ENCODE assay signal across 11 cellular contexts in the genomic region with DNA sequence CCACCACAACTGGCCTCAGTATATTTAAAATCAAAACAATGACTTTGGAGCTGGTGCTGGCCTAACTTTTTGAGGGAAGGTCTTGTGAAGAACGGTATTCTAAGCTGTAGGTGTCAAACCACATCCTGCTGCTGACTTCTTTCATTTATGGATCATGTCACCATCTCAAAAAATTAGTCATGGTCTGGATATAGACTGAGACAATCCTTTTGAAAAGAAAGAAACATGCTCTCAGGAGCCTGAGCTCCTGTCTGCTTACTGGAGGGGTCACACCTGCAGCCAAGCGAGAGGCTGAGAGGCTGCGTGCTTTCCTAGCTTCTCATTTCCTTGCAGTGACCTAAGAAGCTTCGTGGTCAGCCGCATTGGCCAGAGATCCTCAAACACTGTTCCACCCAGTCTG. TPM values are rescaled to one million over a fixed set of nuclear protein-coding genes. Genes with fewer than 3 reads are reported as not detected.
A peak's percentile ranks its signal among the peaks of the same experiment; 100 is the strongest.
DNase-seq lines count a peak whose midpoint lies in the region; ATAC-seq, FAIRE-seq and TF ChIP-seq lines count a peak whose summit lies in the region.
"Had no signal": no experiment of that assay in that cellular context is flagged by ENCODE, and none has a peak within 500 bp of the region (broad histone marks: within the 10 kb centered on the region; RNA-seq: fewer than 3 reads in every experiment).

No MANE protein-coding gene starts in this region.

- H3K4me3 Mint-ChIP-seq in activated T-helper 1 cell treated with anti-CD3 and anti-CD28 coated beads, Interleukin-12 subunit alpha, Interleukin-12 subunit beta, Interleukin-2, Interleukin-4 antibody, amounts not matched to agents 30 ng/mL and 10 ng/mL and 1 ng/mL, durations not matched to agents 14 hours and 24 hours and 36 hours, result peak overlapping the region; percentile 76

- H3K9me3 ChIP-seq in HepG2 (ENCODE audit: low read length), result no peaks in the 10 kb centered on the region
- no peaks in the 10 kb centered on the region for H3K9me3 ChIP-seq in sigmoid colon
- H3K9me3 ChIP-seq: psoas muscle had no signal

- TF ChIP-seq POLR2A in HepG2 (IDR thresholded peaks at IDR 0.05; ENCODE audit: insufficient read depth in 1 of 2, low read depth in 2 of 2, low read length in 2 of 2) (no peak), sigmoid colon (IDR thresholded peaks at IDR 0.05) (no peak)

- no peak overlapping the region for H3K4me2 ChIP-seq in HepG2 (ENCODE audit: low read depth, low read length)
- H3K4me2 ChIP-seq: KMS-11 had no signal

- no TSS peak for BruUV-seq in HepG2 (replicated peaks; lab: Mats Ljungman, UMichigan)

- H3K4me3 ChIP-seq in HepG2 (replicated peaks in 1 of 3; ENCODE audit: insufficient read depth in 1 of 3, low read depth in 2 of 3, low read length in 3 of 3), result no peak overlapping the region
- no peak overlapping the region for H3K4me3 ChIP-seq in sigmoid colon
- H3K4me3 ChIP-seq: dorsolateral prefrontal cortex, psoas muscle had no signal

- intact Hi-C loops in activated T-helper 1 cell treated with anti-CD3 and anti-CD28 coated beads, Interleukin-12 subunit alpha, Interleukin-12 subunit beta, Interleukin-2, Interleukin-4 antibody, amounts not matched to agents 30 ng/mL and 10 ng/mL and 1 ng/mL, durations not matched to agents 14 hours and 24 hours and 36 hours (cut with micrococcal nuclease), result loop anchor here (1.0 to 10.0 kb wide), 13 partner anchors 30 to 806 kb away; partner anchors contain the start of gene TIAM2
- intact Hi-C loops in HepG2 (cut with micrococcal nuclease; ENCODE audit: unreplicated experiment) (no loop called here), sigmoid colon (cut with DNase I) (no loop called here)

- peaks cover 12% of the 10 kb centered on the region for H3K36me3 Mint-ChIP-seq in activated T-helper 1 cell treated with anti-CD3 and anti-CD28 coated beads, Interleukin-12 subunit alpha, Interleukin-12 subunit beta, Interleukin-2, Interleukin-4 antibody, amounts not matched to agents 30 ng/mL and 10 ng/mL and 1 ng/mL, durations not matched to agents 14 hours and 24 hours and 36 hours (ENCODE audit: low read depth)

- TF ChIP-seq RAD21 in HepG2 (CRISPR knock-in tag; IDR thresholded peaks at IDR 0.05), result no peak

- H4K20me1 ChIP-seq in HepG2 (ENCODE audit: insufficient read depth, low read length), result no peaks in the 10 kb centered on the region

- no peaks in the 10 kb centered on the region for H3K36me3 ChIP-seq in HepG2 (replicated peaks in 1 of 2; ENCODE audit: control insufficient read depth in 1 of 2, insufficient read depth in 2 of 2, low read length in 2 of 2)
- H3K36me3 ChIP-seq in sigmoid colon, result no peaks in the 10 kb centered on the region

- H3K4me1 ChIP-seq in HepG2 (ENCODE audit: insufficient read depth, low read length), result peaks cover 8% of the 10 kb centered on the region
- H3K4me1 ChIP-seq in sigmoid colon, result no peaks in the 10 kb centered on the region
- H3K4me1 ChIP-seq: psoas muscle had no signal

- H3K27ac ChIP-seq in HepG2 (ENCODE audit: extremely low read length, insufficient read depth, low read length), result no peak overlapping the region
- no peak overlapping the region for H3K27ac ChIP-seq in sigmoid colon
- H3K27ac ChIP-seq: dorsolateral prefrontal cortex, KMS-11, psoas muscle had no signal

- peaks cover 43% of the 10 kb centered on the region for H3K4me1 Mint-ChIP-seq in activated T-helper 1 cell treated with anti-CD3 and anti-CD28 coated beads, Interleukin-12 subunit alpha, Interleukin-12 subunit beta, Interleukin-2, Interleukin-4 antibody, amounts not matched to agents 30 ng/mL and 10 ng/mL and 1 ng/mL, durations not matched to agents 14 hours and 24 hours and 36 hours (ENCODE audit: low read depth)

- POLR2A ChIA-PET in HepG2 (lab: Yijun Ruan, JAX), result no interaction called here

- CTCF ChIA-PET in HepG2 (lab: Yijun Ruan, JAX; ENCODE audit: low intra/inter-chr PET ratio, low total read pairs), result no interaction called here

- peak; percentile 44 for DNase-seq in activated T-helper 1 cell treated with anti-CD3 and anti-CD28 coated beads, Interleukin-12 subunit alpha, Interleukin-12 subunit beta, Interleukin-2, Interleukin-4 antibody, amounts not matched to agents 30 ng/mL and 10 ng/mL and 1 ng/mL, durations not matched to agents 14 hours and 24 hours and 36 hours (ENCODE audit: low spot score)
- DNase-seq in stimulated activated CD8-positive, alpha-beta memory T cell treated with anti-CD3 and anti-CD28 coated beads, Interleukin-12 subunit alpha, Interleukin-12 subunit beta, amount 100 ng/mL, for 1 hour (ENCODE audit: low read depth), result peak; percentile 4
- DNase-seq in HepG2 (ENCODE audit: low spot score), result no peak
- DNase-seq in sigmoid colon, result no peak
- no peak for DNase-seq in NCI-H345 (lab: John Stamatoyannopoulos, UW)
- DNase-seq in NCI-H2081 (lab: John Stamatoyannopoulos, UW), result no peak
- DNase-seq: dorsolateral prefrontal cortex, psoas muscle had no signal

- WGBS in HepG2 (ENCODE audit: low lambda C conversion rate), result 79% methylated on average over 5 of the region's 5 CpGs
- 66 to 85% methylated on average over 5 of the region's 5 CpGs for WGBS in sigmoid colon, 2 donors

- no peak for FAIRE-seq in HepG2 (lab: Jason Lieb, UNC)

- peaks cover 9% of the 10 kb centered on the region for H3K9me3 Mint-ChIP-seq in activated T-helper 1 cell treated with anti-CD3 and anti-CD28 coated beads, Interleukin-12 subunit alpha, Interleukin-12 subunit beta, Interleukin-2, Interleukin-4 antibody, amounts not matched to agents 30 ng/mL and 10 ng/mL and 1 ng/mL, durations not matched to agents 14 hours and 24 hours and 36 hours

- H3K27ac Mint-ChIP-seq in activated T-helper 1 cell treated with anti-CD3 and anti-CD28 coated beads, Interleukin-12 subunit alpha, Interleukin-12 subunit beta, Interleukin-2, Interleukin-4 antibody, amounts not matched to agents 30 ng/mL and 10 ng/mL and 1 ng/mL, durations not matched to agents 14 hours and 24 hours and 36 hours, result peak overlapping the region; percentile 95

- H2AFZ ChIP-seq in HepG2 (ENCODE audit: low read length), result no peak overlapping the region

- TF ChIP-seq CTCF in HepG2 (CRISPR knock-in tag; IDR thresholded peaks at IDR 0.05) (no peak), sigmoid colon (IDR thresholded peaks at IDR 0.05) (no peak)

- in situ Hi-C loops in HepG2 (cut with HindIII; ENCODE audit: extremely low pct_ligation_motif_present, low pct_unique_long_range_greater_than_20kb), result no loop called here

- no peak overlapping the region for H3K9ac ChIP-seq in HepG2 (ENCODE audit: insufficient read depth, low read depth, low read length)
- H3K9ac ChIP-seq: KMS-11 had no signal

- no peaks in the 10 kb centered on the region for H3K27me3 ChIP-seq in HepG2 (ENCODE audit: control insufficient read depth in 1 of 2, insufficient read depth in 2 of 2, low read length in 2 of 2)
- H3K27me3 ChIP-seq in sigmoid colon, result no peaks in the 10 kb centered on the region

- H3K79me2 ChIP-seq in HepG2 (ENCODE audit: insufficient read depth, low read length), result no peaks in the 10 kb centered on the region

- H3K27me3 Mint-ChIP-seq in activated T-helper 1 cell treated with anti-CD3 and anti-CD28 coated beads, Interleukin-12 subunit alpha, Interleukin-12 subunit beta, Interleukin-2, Interleukin-4 antibody, amounts not matched to agents 30 ng/mL and 10 ng/mL and 1 ng/mL, durations not matched to agents 14 hours and 24 hours and 36 hours (ENCODE audit: insufficient read depth), result no peaks in the 10 kb centered on the region

- TF ChIP-seq EP300 in HepG2 (IDR thresholded peaks at IDR 0.05; ENCODE audit: low read depth in 2 of 2, low read length in 2 of 2) (no peak), HepG2 (CRISPR knock-in tag; IDR thresholded peaks at IDR 0.05; ENCODE audit: borderline replicate concordance) (no peak), sigmoid colon (IDR thresholded peaks at IDR 0.05) (no peak)

- peak; percentile 67 for ATAC-seq in GM19397 (IDR thresholded peaks at IDR 0.05; ENCODE audit: unreplicated experiment)
- ATAC-seq in HG03108 (IDR thresholded peaks at IDR 0.05; ENCODE audit: unreplicated experiment), result peak; percentile 76
- ATAC-seq in HepG2, result no peak

TF ChIP-seq in HepG2, 621 proteins besides CTCF, POLR2A, EP300 and RAD21 (continues in another document):
- TF ChIP-seq TBX3 (IDR thresholded peaks at IDR 0.05; ENCODE audit: borderline replicate concordance), result no peak

RNA-seq across cellular contexts. Expression of gene TIAM2, which starts 55.2 kb away (rescaled TPM):
- 90.4 and 95.6 TPM in 2 replicates for total RNA-seq in activated T-helper 1 cell treated with anti-CD3 and anti-CD28 coated beads, Interleukin-12 subunit alpha, Interleukin-12 subunit beta, Interleukin-2, Interleukin-4 antibody, amounts not matched to agents 30 ng/mL and 10 ng/mL and 1 ng/mL, durations not matched to agents 14 hours and 24 hours and 36 hours
- total RNA-seq in HepG2 (2016; rRNA removed; fragmentation: Illumina TruSeq; extraction: Trizol) (4.5 and 5.7 TPM in 2 replicates), sigmoid colon (10 to 100 TPM; 11.0 to 15.8 (median 13.6) TPM)
- 6.2 and 6.8 TPM in 2 replicates for total RNA-seq in HepG2 (2016; cell fraction: cytosol; rRNA removed; fragmentation: Illumina TruSeq; extraction: Trizol; ENCODE audit: low read depth)
- 4.2 and 4.7 TPM in 2 replicates for total RNA-seq in HepG2 (2016; cell fraction: insoluble cytoplasmic fraction; rRNA removed; fragmentation: Illumina TruSeq; extraction: Trizol)
- total RNA-seq in HepG2 (2016; cell fraction: membrane; rRNA removed; fragmentation: Illumina TruSeq; extraction: Trizol), result 4.9 and 5.3 TPM in 2 replicates
- 10.7 and 12.4 TPM in 2 replicates for total RNA-seq in HepG2 (2016; cell fraction: nucleus; rRNA removed; fragmentation: Illumina TruSeq; extraction: Trizol)
- polyA plus RNA-seq in HepG2 (2011; rRNA removed) (4.1 and 4.4 TPM in 2 replicates), sigmoid colon (1 to 10 TPM; 1.2 to 2.7 (median 1.6) TPM)
- polyA plus RNA-seq in HepG2 (2011; cell fraction: cytosol; rRNA removed), result 1.4 and 3.0 TPM in 2 replicates
- 4.4 and 7.3 TPM in 2 replicates for polyA plus RNA-seq in HepG2 (2011; cell fraction: nucleus; rRNA removed)
- 6.1 and 6.5 TPM in 2 replicates for polyA plus RNA-seq in HepG2 (2012)
- 0.99 and 1.1 TPM in 2 replicates for polyA plus RNA-seq in HepG2 (2016; cell fraction: cytosol; fragmentation: Illumina TruSeq; extraction: Trizol; ENCODE audit: low read depth)
- polyA plus RNA-seq in HepG2 (2016; cell fraction: insoluble cytoplasmic fraction; fragmentation: Illumina TruSeq; extraction: Trizol; ENCODE audit: low read depth), result 4.5 and 6.0 TPM in 2 replicates
- polyA plus RNA-seq in HepG2 (2016; cell fraction: membrane; fragmentation: Illumina TruSeq; extraction: Trizol; ENCODE audit: low read depth), result 1.4 and 2.0 TPM in 2 replicates
- 11.0 and 12.4 TPM in 2 replicates for polyA plus RNA-seq in HepG2 (2016; cell fraction: nucleus; fragmentation: Illumina TruSeq; extraction: Trizol; ENCODE audit: insufficient read depth, low read depth)
- polyA minus RNA-seq in HepG2 (2011; rRNA and poly(A)+ RNA removed; ENCODE audit: low replicate concordance), result 0.68 and 5.9 TPM in 2 replicates
- 3.0 and 4.9 TPM in 2 replicates for polyA minus RNA-seq in HepG2 (2011; cell fraction: cytosol; rRNA and poly(A)+ RNA removed)
- polyA minus RNA-seq in HepG2 (2011; cell fraction: nucleus; rRNA and poly(A)+ RNA removed), result 21.6 and 28.6 TPM in 2 replicates

Comparison
In these comparisons a context has a peak if more than half of its experiments do, and no peak if none do; other contexts are left out.
1. DNase-seq: peak in activated T-helper 1 cell treated with anti-CD3 and anti-CD28 coated beads, Interleukin-12 subunit alpha, Interleukin-12 subunit beta, Interleukin-2, Interleukin-4 antibody, amounts not matched to agents 30 ng/mL and 10 ng/mL and 1 ng/mL, durations not matched to agents 14 hours and 24 hours and 36 hours (single experiment) and stimulated activated CD8-positive, alpha-beta memory T cell treated with anti-CD3 and anti-CD28 coated beads, Interleukin-12 subunit alpha, Interleukin-12 subunit beta, amount 100 ng/mL, for 1 hour (single experiment); none in HepG2 (single experiment), sigmoid colon (single experiment), NCI-H345 (single experiment) and NCI-H2081 (0 of 2).